ENCODE assay signal across 12 cellular contexts in the genomic region with DNA sequence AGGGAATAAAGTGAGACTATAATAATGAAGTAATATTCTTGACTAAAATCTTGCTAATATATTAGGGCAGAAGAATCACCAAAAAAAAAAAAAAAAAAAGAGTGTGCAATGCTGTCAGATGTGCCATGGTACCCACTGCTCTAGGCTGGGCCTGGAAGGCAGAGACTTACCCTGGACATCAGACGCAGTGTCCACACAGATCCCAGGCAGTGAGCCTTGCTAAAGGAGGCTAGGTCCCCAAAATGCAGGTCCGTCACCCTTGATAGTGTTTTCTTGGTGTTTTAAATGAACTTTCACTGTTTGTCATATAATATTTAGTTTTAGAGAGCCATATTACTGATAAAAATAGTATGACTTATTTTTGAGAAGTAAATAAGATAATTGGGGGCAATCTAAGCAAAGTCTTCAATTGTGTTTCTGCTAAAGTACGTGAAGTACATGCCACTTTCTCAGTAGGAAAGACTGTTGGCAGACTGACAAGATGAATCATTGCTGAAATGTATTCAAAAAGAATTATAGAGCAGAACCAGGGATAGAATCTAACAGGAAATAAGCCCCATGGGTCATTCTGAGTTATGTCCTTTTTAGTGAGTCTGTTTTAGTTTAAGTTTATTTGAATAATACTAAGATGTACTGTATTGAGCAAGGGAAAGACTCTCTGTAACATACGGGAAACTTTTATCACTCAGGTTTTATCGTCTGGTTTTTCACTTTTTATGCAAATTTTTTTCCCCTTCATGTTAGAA.
DNase-seq lines count a peak whose midpoint lies in the region; ATAC-seq and TF ChIP-seq lines count a peak whose summit lies in the region.
"Had no signal": no experiment of that assay in that cellular context is flagged by ENCODE, and none has a peak within 500 bp of the region (broad histone marks: within the 10 kb centered on the region; RNA-seq: fewer than 3 reads in every experiment).

No MANE protein-coding gene starts in this region.

- intact Hi-C loops in Right ventricle myocardium inferior (cut with DNase I) = no loop called here

- H3K4me3 ChIP-seq in AG10803 (ENCODE audit: low read length) (no peak overlapping the region), astrocyte of the cerebellum (ENCODE audit: low read depth, low read length) (no peak overlapping the region)
- H3K4me3 ChIP-seq: lower lobe of right lung had no signal

- no peak for TF ChIP-seq CTCF in AG10803 (conservative IDR thresholded peaks at IDR 0.05; ENCODE audit: low read length)
- no peak for TF ChIP-seq CTCF in astrocyte of the cerebellum (IDR thresholded peaks at IDR 0.05; ENCODE audit: low read depth, low read length, missing control alignments)

- in situ Hi-C loops in astrocyte of the cerebellum (cut with HindIII; ENCODE audit: low sequenced_read_pairs) = no loop called here

- ATAC-seq in HG03469 (IDR thresholded peaks at IDR 0.05; ENCODE audit: unreplicated experiment) = peak; percentile 38
- no peak for ATAC-seq in Right ventricle myocardium inferior
- no peak for ATAC-seq in HG02970 (IDR thresholded peaks at IDR 0.05; ENCODE audit: low FRiP score, unreplicated experiment)

- peak; percentile 93 for DNase-seq in AG10803 (ENCODE audit: low read depth)
- peak; percentile 95 for DNase-seq in astrocyte of the cerebellum (ENCODE audit: low read depth)
- peak; percentile 77 for DNase-seq in kidney glomerular epithelial cell (lab: John Stamatoyannopoulos, UW)
- DNase-seq in NCI-H1417 treated with DMSO at 0.1 percent for 48 hours (lab: John Stamatoyannopoulos, UW) = no peak
- DNase-seq in Right ventricle myocardium inferior (ENCODE audit: missing footprints) = no peak
- DNase-seq in NCI-H187 treated with DMSO at 0.1 percent for 48 hours (lab: John Stamatoyannopoulos, UW) = no peak
- DNase-seq: activated T-cell treated with anti-CD3 and anti-CD28 coated beads, Interleukin-2, amount 50 U/mL, for 24 hours; DMS79 treated with DMSO at 0.1 percent for 48 hours; lower lobe of right lung; stimulated activated CD4-positive, alpha-beta T cell treated with anti-CD3 and anti-CD28 coated beads, Interleukin-12 subunit alpha, Interleukin-12 subunit beta, amount 100 ng/mL, for 4 hours had no signal

Comparison
In these comparisons a context has a peak if more than half of its experiments do, and no peak if none do; other contexts are left out.
1. DNase-seq: peak in AG10803 (single experiment), astrocyte of the cerebellum (single experiment) and kidney glomerular epithelial cell (single experiment); none in NCI-H1417 treated with DMSO at 0.1 percent for 48 hours (single experiment), Right ventricle myocardium inferior (single experiment) and NCI-H187 treated with DMSO at 0.1 percent for 48 hours (single experiment).